In genomic region chr19:36514012-36514612, GRCh38 we compare ENCODE assay signal across 26 cellular contexts. TPM values are rescaled to one million over a fixed set of nuclear protein-coding genes. Genes with fewer than 3 reads are reported as not detected.
DNase-seq lines count a peak whose midpoint lies in the region; ATAC-seq and TF ChIP-seq lines count a peak whose summit lies in the region.
"Had no signal": no experiment of that assay in that cellular context is flagged by ENCODE, and none has a peak within 500 bp of the region (broad histone marks: within the 10 kb centered on the region; RNA-seq: fewer than 3 reads in every experiment).

No MANE protein-coding gene starts in this region.

- POLR2A ChIA-PET in PC-9 (lab: Charles Lee; ENCODE audit: unreplicated experiment) = no interaction called here

- H3K27me3 Mint-ChIP-seq in neural progenitor cell (ENCODE audit: insufficient read depth, low read depth) = peaks cover 12% of the 10 kb centered on the region
- H3K27me3 Mint-ChIP-seq: activated CD4-positive, alpha-beta T cell treated with anti-CD3 and anti-CD28 coated beads, Interleukin-2, amount 10 ng/mL, durations not matched to agents 24 days and 14 days; CD4-positive, alpha-beta T cell had no signal

- no peaks in the 10 kb centered on the region for H3K4me1 Mint-ChIP-seq in neural progenitor cell
- H3K4me1 Mint-ChIP-seq: activated CD4-positive, alpha-beta T cell treated with anti-CD3 and anti-CD28 coated beads, Interleukin-2, amount 10 ng/mL, durations not matched to agents 24 days and 14 days; nephron had no signal

- H3K4me1 ChIP-seq in PC-9 (replicated peaks; ENCODE audit: insufficient read depth) (no peaks in the 10 kb centered on the region), fibroblast of lung (ENCODE audit: control insufficient read depth, extremely low read depth, insufficient read depth, low read length) (no peaks in the 10 kb centered on the region), neural progenitor cell (no peaks in the 10 kb centered on the region)
- H3K4me1 ChIP-seq: heart left ventricle, pancreas, upper lobe of right lung had no signal

- H3K36me3 ChIP-seq in PC-9 (ENCODE audit: low read depth) (peaks cover 52% of the 10 kb centered on the region), fibroblast of lung (ENCODE audit: control insufficient read depth, insufficient read depth, low read length) (peaks cover 6% of the 10 kb centered on the region), neural progenitor cell (peaks cover 79% of the 10 kb centered on the region)

- H4K20me1 ChIP-seq in PC-9 (ENCODE audit: insufficient read depth) (no peaks in the 10 kb centered on the region), fibroblast of lung (ENCODE audit: control insufficient read depth, extremely low read depth, insufficient read depth, low read length) (no peaks in the 10 kb centered on the region), neural progenitor cell (ENCODE audit: low read depth) (no peaks in the 10 kb centered on the region)

- H3K9me2 ChIP-seq in PC-9 (ENCODE audit: insufficient read depth) = no peaks in the 10 kb centered on the region

- intact Hi-C loops in PC-9 (cut with micrococcal nuclease; ENCODE audit: unreplicated experiment) = no loop called here

- H3K36me3 Mint-ChIP-seq in neural progenitor cell = peaks cover 78% of the 10 kb centered on the region

- H3K4me3 ChIP-seq in PC-9 = peak overlapping the region; percentile 10; the same call in 1 of the 2 replicates
- no peak overlapping the region for H3K4me3 ChIP-seq in fibroblast of lung (replicated peaks in 1 of 4; ENCODE audit: control extremely low read depth in 1 of 4, insufficient read depth in 1 of 4, low read depth in 3 of 4, low read length in 4 of 4)
- peak overlapping the region; percentile 16 for H3K4me3 ChIP-seq in neural progenitor cell
- H3K4me3 ChIP-seq: heart left ventricle, pancreas, upper lobe of right lung had no signal

- no peak overlapping the region for H3K4me2 ChIP-seq in PC-9
- no peak overlapping the region for H3K4me2 ChIP-seq in fibroblast of lung (ENCODE audit: extremely low read depth, insufficient read depth, low read length)
- no peak overlapping the region for H3K4me2 ChIP-seq in neural progenitor cell

- H3K9ac ChIP-seq in fibroblast of lung (ENCODE audit: insufficient read depth, low read length) (no peak overlapping the region), neural progenitor cell (no peak overlapping the region)

- H3K27ac Mint-ChIP-seq in neural progenitor cell = no peak overlapping the region
- H3K27ac Mint-ChIP-seq: activated CD4-positive, alpha-beta T cell treated with anti-CD3 and anti-CD28 coated beads, Interleukin-2, amount 10 ng/mL, durations not matched to agents 24 days and 14 days; activated naive CD4-positive, alpha-beta T cell treated with anti-CD3 and anti-CD28 coated beads for 36 hours; activated T-cell treated with anti-CD3 and anti-CD28 coated beads, Interleukin-2, amount 50 U/mL, for 72 hours; CD4-positive, alpha-beta T cell; nephron had no signal

- H3K79me2 ChIP-seq in PC-9 (ENCODE audit: low read depth) (no peaks in the 10 kb centered on the region), fibroblast of lung (ENCODE audit: control insufficient read depth, insufficient read depth, low read length) (no peaks in the 10 kb centered on the region), neural progenitor cell (ENCODE audit: low read depth) (peaks cover 49% of the 10 kb centered on the region)

- no peak for TF ChIP-seq CTCF in PC-9 (conservative IDR thresholded peaks at IDR 0.05)
- TF ChIP-seq CTCF in fibroblast of lung (conservative IDR thresholded peaks at IDR 0.05 in 1 of 2, IDR thresholded peaks at IDR 0.05 in 1 of 2; ENCODE audit: low read depth in 1 of 2, low read length in 2 of 2) = no peak
- TF ChIP-seq CTCF in neural progenitor cell (IDR thresholded peaks at IDR 0.05) = no peak

- DNase-seq in EH (ENCODE audit: low read depth) (peak; percentile 3), PC-9 (no peak), fibroblast of lung (ENCODE audit: low read depth in 2 of 2) (peak; percentile 5 to 10), neural progenitor cell (ENCODE audit: low spot score) (no peak), dermis blood vessel endothelial cell (no peak)
- DNase-seq: activated CD4-positive, alpha-beta T cell treated with anti-CD3 and anti-CD28 coated beads, Interleukin-2, amount 10 ng/mL, durations not matched to agents 24 days and 14 days; activated naive CD4-positive, alpha-beta T cell treated with anti-CD3 and anti-CD28 coated beads for 36 hours; activated T-cell treated with anti-CD3 and anti-CD28 coated beads, Interleukin-2, amount 50 U/mL, for 72 hours; anterior cingulate cortex; caudate nucleus; CD4-positive, alpha-beta T cell; DMS 273 treated with DMSO at 0.1 percent for 48 hours; GOT3; heart left ventricle; Karpas-422; NCI-H187; NCI-H774; pancreas; stimulated activated CD8-positive, alpha-beta memory T cell treated with anti-CD3 and anti-CD28 coated beads, Interleukin-4, amount 100 ng/mL, for 48 hours; upper lobe of right lung had no signal

- H3K9me3 Mint-ChIP-seq in neural progenitor cell = peaks cover 84% of the 10 kb centered on the region

- H3F3A ChIP-seq in PC-9 (ENCODE audit: insufficient read depth, low read depth) (0 out of 2 replicates have a peak, but pooled peaks cover 3% of the 10 kb centered on the region), neural progenitor cell (ENCODE audit: low read depth) (peaks cover 12% of the 10 kb centered on the region)

- H2AFZ ChIP-seq in PC-9 (no peak overlapping the region), fibroblast of lung (ENCODE audit: low read length) (no peak overlapping the region), neural progenitor cell (replicated peaks) (no peak overlapping the region)

- no TSS peak for BruUV-seq in PC-9 (replicated peaks; lab: Mats Ljungman, UMichigan)

- H3K27ac ChIP-seq in PC-9 (no peak overlapping the region), fibroblast of lung (ENCODE audit: insufficient read depth, low read length) (no peak overlapping the region), neural progenitor cell (no peak overlapping the region)
- H3K27ac ChIP-seq: heart left ventricle, pancreas, upper lobe of right lung, VCaP had no signal

- CTCF ChIA-PET in PC-9 (lab: Charles Lee) = no interaction called here

- H3K27me3 ChIP-seq in PC-9 (ENCODE audit: insufficient read depth, low read depth) = no peaks in the 10 kb centered on the region
- no peaks in the 10 kb centered on the region for H3K27me3 ChIP-seq in fibroblast of lung (ENCODE audit: control insufficient read depth, insufficient read depth, low read length)
- no peaks in the 10 kb centered on the region for H3K27me3 ChIP-seq in neural progenitor cell
- H3K27me3 ChIP-seq: heart left ventricle, pancreas, upper lobe of right lung had no signal

- H3K4me3 Mint-ChIP-seq in neural progenitor cell = no peak overlapping the region
- H3K4me3 Mint-ChIP-seq: activated CD4-positive, alpha-beta T cell treated with anti-CD3 and anti-CD28 coated beads, Interleukin-2, amount 10 ng/mL, durations not matched to agents 24 days and 14 days; activated naive CD4-positive, alpha-beta T cell treated with anti-CD3 and anti-CD28 coated beads for 36 hours; activated T-cell treated with anti-CD3 and anti-CD28 coated beads, Interleukin-2, amount 50 U/mL, for 72 hours; CD4-positive, alpha-beta T cell; nephron had no signal

- peaks cover 78% of the 10 kb centered on the region for H3K9me3 ChIP-seq in PC-9 (ENCODE audit: insufficient read depth, low read depth)
- H3K9me3 ChIP-seq in fibroblast of lung (ENCODE audit: control insufficient read depth, insufficient read depth, low read depth, low read length) = peaks cover 4% of the 10 kb centered on the region
- H3K9me3 ChIP-seq in neural progenitor cell (ENCODE audit: low read depth) = peaks cover 85% of the 10 kb centered on the region

- ATAC-seq in GM21576 (IDR thresholded peaks at IDR 0.05; ENCODE audit: unreplicated experiment) (no peak), GM21360 (IDR thresholded peaks at IDR 0.05; ENCODE audit: unreplicated experiment) (no peak), GM19467 (IDR thresholded peaks at IDR 0.05; ENCODE audit: unreplicated experiment) (no peak)
- ATAC-seq: activated T-cell treated with anti-CD3 and anti-CD28 coated beads, Interleukin-2, amount 50 U/mL, for 72 hours; heart left ventricle; pancreas; SK-N-SH treated with all-trans-retinoic acid at 6 μM for 48 hours; upper lobe of right lung had no signal

RNA-seq across cellular contexts. Expression of gene ZNF260, which starts 14.0 kb away (rescaled TPM):
- total RNA-seq in PC-9 (2021) = 9.4 and 10.6 TPM in 2 replicates
- total RNA-seq in fibroblast of lung = 17.5 and 21.3 TPM in 2 replicates
- 8.2 and 9.4 TPM in 2 replicates for polyA plus RNA-seq in fibroblast of lung
- polyA plus RNA-seq in fibroblast of lung (2012) = 6.2 and 9.1 TPM in 2 replicates
- polyA minus RNA-seq in fibroblast of lung (ENCODE audit: low replicate concordance) = 2.3 and 29.9 TPM in 2 replicates
- total RNA-seq in neural progenitor cell (ENCODE audit: low replicate concordance) = 55.9 and 67.7 TPM in 2 replicates
- total RNA-seq in dermis blood vessel endothelial cell = 14.3 and 18.6 TPM in 2 replicates

RNA-seq across cellular contexts. Expression of gene ZNF566, which starts 24.8 kb away (rescaled TPM):
- total RNA-seq in PC-9 (2021) (6.0 and 7.9 TPM in 2 replicates), fibroblast of lung (14.4 and 15.4 TPM in 2 replicates), neural progenitor cell (ENCODE audit: low replicate concordance) (16.8 and 29.5 TPM in 2 replicates), dermis blood vessel endothelial cell (9.4 and 12.6 TPM in 2 replicates)
- polyA plus RNA-seq in fibroblast of lung = 4.3 and 6.0 TPM in 2 replicates
- polyA plus RNA-seq in fibroblast of lung (2012) = 3.9 and 6.5 TPM in 2 replicates
- 2.5 and 6.4 TPM in 2 replicates for polyA minus RNA-seq in fibroblast of lung (ENCODE audit: low replicate concordance)

RNA-seq across cellular contexts. Expression of gene ZNF529, which starts 59.0 kb away (rescaled TPM):
- total RNA-seq in PC-9 (2021) (4.0 and 4.2 TPM in 2 replicates), fibroblast of lung (10.2 and 10.8 TPM in 2 replicates), neural progenitor cell (ENCODE audit: low replicate concordance) (33.7 and 33.9 TPM in 2 replicates), dermis blood vessel endothelial cell (7.0 and 10.4 TPM in 2 replicates)
- 5.5 and 7.7 TPM in 2 replicates for polyA plus RNA-seq in fibroblast of lung
- 3.4 and 4.4 TPM in 2 replicates for polyA plus RNA-seq in fibroblast of lung (2012)
- 4.3 and 4.5 TPM in 2 replicates for polyA minus RNA-seq in fibroblast of lung (ENCODE audit: low replicate concordance)

Comparison
In these comparisons a context has a peak if more than half of its experiments do, and no peak if none do; other contexts are left out.
1. DNase-seq: peak in EH (single experiment) and fibroblast of lung (2 of 2); none in PC-9 (0 of 2), neural progenitor cell (single experiment) and dermis blood vessel endothelial cell (single experiment).
2. H3K4me3 ChIP-seq: peak in PC-9 (single experiment) and neural progenitor cell (single experiment); none in fibroblast of lung (0 of 4).